ENCODE assay signal across 8 cellular contexts in genomic region chr1:11012260-11013159, GRCh38. TPM values are rescaled to one million over a fixed set of nuclear protein-coding genes. Genes with fewer than 3 reads are reported as not detected.
DNase-seq lines count a peak whose midpoint lies in the region; ATAC-seq and TF ChIP-seq lines count a peak whose summit lies in the region.

TARDBP (plus strand) TSS chr1:11012654; CDS start chr1:11013728, 1,074 bp downstream.

- peaks cover 51% of the 10 kb centered on the region for H4K20me1 ChIP-seq in BLaER1

- peaks cover 38% of the 10 kb centered on the region for H3K36me3 Mint-ChIP-seq in activated CD4-positive, alpha-beta T cell treated with anti-CD3 and anti-CD28 coated beads, Interleukin-2, amount 10 ng/mL, durations not matched to agents 24 days and 14 days (ENCODE audit: low read depth)

- H3K27ac ChIP-seq in BLaER1: peak within 1 kb of the TSS; percentile 99
- H3K27ac ChIP-seq in colonic mucosa: peak within 1 kb of the TSS; percentile 98

- H3K27me3 Mint-ChIP-seq in activated CD4-positive, alpha-beta T cell treated with anti-CD3 and anti-CD28 coated beads, Interleukin-2, amount 10 ng/mL, durations not matched to agents 24 days and 14 days: no peaks in the 10 kb centered on the region

- H3K9me3 ChIP-seq in BLaER1 (no peaks in the 10 kb centered on the region), colonic mucosa (no peaks in the 10 kb centered on the region)

- peak within 1 kb of the TSS; percentile 81 for H3K4me3 ChIP-seq in BLaER1
- peak within 1 kb of the TSS; percentile 100 for H3K4me3 ChIP-seq in colonic mucosa

- H3K27me3 ChIP-seq in BLaER1: no peaks in the 10 kb centered on the region
- no peaks in the 10 kb centered on the region for H3K27me3 ChIP-seq in colonic mucosa

- ATAC-seq in GM19324 (IDR thresholded peaks at IDR 0.05; ENCODE audit: low FRiP score, unreplicated experiment) (peak; percentile 92), HG03460 (IDR thresholded peaks at IDR 0.05; ENCODE audit: unreplicated experiment) (peak; percentile 84)

- TF ChIP-seq CTCF in colonic mucosa (IDR thresholded peaks at IDR 0.05): no peak

- H3K27ac Mint-ChIP-seq in activated CD4-positive, alpha-beta T cell treated with anti-CD3 and anti-CD28 coated beads, Interleukin-2, amount 10 ng/mL, durations not matched to agents 24 days and 14 days: peak within 1 kb of the TSS; percentile 98

- intact Hi-C loops in activated CD4-positive, alpha-beta T cell treated with anti-CD3 and anti-CD28 coated beads, Interleukin-2, amount 10 ng/mL, durations not matched to agents 24 days and 14 days (cut with micrococcal nuclease): loop anchor here (2.0 to 5.0 kb wide), 5 partner anchors 48 to 840 kb away; partner anchors contain the start of genes EXOSC10, MTOR and SRM
- intact Hi-C loops in colonic mucosa (cut with DNase I): no loop called here

- peaks cover 18% of the 10 kb centered on the region for H3K4me1 Mint-ChIP-seq in activated CD4-positive, alpha-beta T cell treated with anti-CD3 and anti-CD28 coated beads, Interleukin-2, amount 10 ng/mL, durations not matched to agents 24 days and 14 days

- peaks cover 22% of the 10 kb centered on the region for H3K4me1 ChIP-seq in BLaER1
- peaks cover 14% of the 10 kb centered on the region for H3K4me1 ChIP-seq in colonic mucosa

- H3K9ac ChIP-seq in BLaER1: peak within 1 kb of the TSS; percentile 100
- peak within 1 kb of the TSS; percentile 86 to 99 for H3K9ac ChIP-seq in colonic mucosa (ENCODE audit: low read depth in 2 of 2, low read length in 2 of 2)

- no peaks in the 10 kb centered on the region for H3K9me3 Mint-ChIP-seq in activated CD4-positive, alpha-beta T cell treated with anti-CD3 and anti-CD28 coated beads, Interleukin-2, amount 10 ng/mL, durations not matched to agents 24 days and 14 days

- peak; percentile 10 for DNase-seq in NCI-H524 treated with DMSO at 0.1 percent for 48 hours (lab: John Stamatoyannopoulos, UW)
- DNase-seq in activated CD4-positive, alpha-beta T cell treated with anti-CD3 and anti-CD28 coated beads, Interleukin-2, amount 10 ng/mL, durations not matched to agents 24 days and 14 days: peak; percentile 97
- peak; percentile 90 for DNase-seq in colonic mucosa
- peak; percentile 96 for DNase-seq in left kidney (ENCODE audit: low read depth, low spot score)
- peak; percentile 89 for DNase-seq in stimulated activated CD4-positive, alpha-beta T cell treated with anti-CD3 and anti-CD28 coated beads, Interleukin-1b, Interleukin-23, amount 100 ng/mL, for 48 hours

- H3K36me3 ChIP-seq in BLaER1: peaks cover 43% of the 10 kb centered on the region
- peaks cover 17% of the 10 kb centered on the region for H3K36me3 ChIP-seq in colonic mucosa

- H3K4me2 ChIP-seq in BLaER1: peak within 1 kb of the TSS; percentile 90

- H3K4me3 Mint-ChIP-seq in activated CD4-positive, alpha-beta T cell treated with anti-CD3 and anti-CD28 coated beads, Interleukin-2, amount 10 ng/mL, durations not matched to agents 24 days and 14 days: peak within 1 kb of the TSS; percentile 88

RNA-seq across cellular contexts. Expression of gene TARDBP, which starts in this region (rescaled TPM):
- total RNA-seq in activated CD4-positive, alpha-beta T cell treated with anti-CD3 and anti-CD28 coated beads, Interleukin-2, amount 10 ng/mL, durations not matched to agents 24 days and 14 days: 211 and 224 TPM in 2 replicates
- total RNA-seq in colonic mucosa: 100 to 1,000 TPM; 126 to 178 TPM

Comparison
In these comparisons a context has a peak if more than half of its experiments do, and no peak if none do; other contexts are left out.
1. Peak in every context shown above with its lines: DNase-seq, ATAC-seq, H3K4me3 ChIP-seq and H3K27ac ChIP-seq.
2. DNase-seq: peak in every context shown above with its lines; median percentile 97 in activated CD4-positive, alpha-beta T cell treated with anti-CD3 and anti-CD28 coated beads, Interleukin-2, amount 10 ng/mL, durations not matched to agents 24 days and 14 days; 96 in left kidney; 90 in colonic mucosa; 89 in stimulated activated CD4-positive, alpha-beta T cell treated with anti-CD3 and anti-CD28 coated beads, Interleukin-1b, Interleukin-23, amount 100 ng/mL, for 48 hours; 10 in NCI-H524 treated with DMSO at 0.1 percent for 48 hours.